11 cellular contexts compared by ENCODE assay signal in genomic region chr3:112126501-112126900, GRCh38. TPM values are rescaled to one million over a fixed set of nuclear protein-coding genes. Genes with fewer than 3 reads are reported as not detected.
A peak's percentile ranks its signal among the peaks of the same experiment; 100 is the strongest.
DNase-seq lines count a peak whose midpoint lies in the region; ATAC-seq, FAIRE-seq and TF ChIP-seq lines count a peak whose summit lies in the region.
"Had no signal": no experiment of that assay in that cellular context is flagged by ENCODE, and none has a peak within 500 bp of the region (broad histone marks: within the 10 kb centered on the region; RNA-seq: fewer than 3 reads in every experiment).

No MANE protein-coding gene starts in this region.

- H3K27ac ChIP-seq in CD8-positive, alpha-beta T cell (ENCODE audit: low read depth, low read length): peak overlapping the region; percentile 27
- H3K27ac ChIP-seq in HUES64 (ENCODE audit: low read depth, low read length): peak overlapping the region; percentile 76
- H3K27ac ChIP-seq in small intestine (ENCODE audit: low read depth in 1 of 2, low read length in 1 of 2): no peak overlapping the region

- DNase-seq in CD8-positive, alpha-beta T cell: no peak
- DNase-seq in activated naive CD8-positive, alpha-beta T cell treated with anti-CD3 and anti-CD28 coated beads, Interleukin-2, amount 50 U/mL, for 24 hours: no peak
- DNase-seq in mesothelial cell of epicardium (ENCODE audit: low spot score in 2 of 2, unreplicated experiment in 2 of 2) (no peak), cortex of kidney (lab: John Stamatoyannopoulos, UW) (no peak), OCI-M2 (lab: John Stamatoyannopoulos, UW; ENCODE audit: unreplicated experiment) (no peak), small intestine (no peak)
- DNase-seq: GDM1; stimulated activated CD4-positive, alpha-beta T cell treated with anti-CD3 and anti-CD28 coated beads, Interleukin-4, amount 100 ng/mL, for 24 hours had no signal

- POLR2A ChIA-PET in CD8-positive, alpha-beta T cell (lab: Charles Lee): no interaction called here

- WGBS in HUES64: 50% methylated on average over 2 of the region's 2 CpGs
- 35 to 60% (median 40%) methylated on average over 2 of the region's 2 CpGs for WGBS in small intestine, 3 donors

- peak overlapping the region; percentile 22; the same call in 1 of the 2 replicates for H3K9ac ChIP-seq in HUES64 (ENCODE audit: low read depth, low read length)

- H3K36me3 Mint-ChIP-seq in CD8-positive, alpha-beta T cell: peaks cover 57% of the 10 kb centered on the region
- peaks cover 7% of the 10 kb centered on the region for H3K36me3 Mint-ChIP-seq in activated naive CD8-positive, alpha-beta T cell treated with anti-CD3 and anti-CD28 coated beads, Interleukin-2, amount 50 U/mL, for 24 hours (ENCODE audit: low read depth)
- no peaks in the 10 kb centered on the region for H3K36me3 Mint-ChIP-seq in mesothelial cell of epicardium

- no peaks in the 10 kb centered on the region for H3K9me3 ChIP-seq in CD8-positive, alpha-beta T cell (ENCODE audit: low read length)
- H3K9me3 ChIP-seq in HUES64 (ENCODE audit: insufficient read depth, low read depth, low read length) (no peaks in the 10 kb centered on the region), small intestine (ENCODE audit: control insufficient read depth, low read depth) (no peaks in the 10 kb centered on the region)

- no peaks in the 10 kb centered on the region for H3K27me3 ChIP-seq in CD8-positive, alpha-beta T cell (ENCODE audit: insufficient read depth, low read length)
- H3K27me3 ChIP-seq in HUES64 (ENCODE audit: insufficient read depth, low read length) (no peaks in the 10 kb centered on the region), small intestine (ENCODE audit: control insufficient read depth in 2 of 2, insufficient read depth in 2 of 2, low read length in 2 of 2) (no peaks in the 10 kb centered on the region)

- H3K4me1 Mint-ChIP-seq in CD8-positive, alpha-beta T cell (ENCODE audit: low read depth): peaks cover 68% of the 10 kb centered on the region
- peaks cover 60% of the 10 kb centered on the region for H3K4me1 Mint-ChIP-seq in activated naive CD8-positive, alpha-beta T cell treated with anti-CD3 and anti-CD28 coated beads, Interleukin-2, amount 50 U/mL, for 24 hours
- peaks cover 54% of the 10 kb centered on the region for H3K4me1 Mint-ChIP-seq in mesothelial cell of epicardium

- no peak for FAIRE-seq in small intestine (lab: Jason Lieb, UNC)

- H3K4me1 ChIP-seq in CD8-positive, alpha-beta T cell (ENCODE audit: insufficient read depth, low read length): peaks cover 59% of the 10 kb centered on the region
- H3K4me1 ChIP-seq in HUES64 (ENCODE audit: insufficient read depth, low read length) (peaks cover 51% of the 10 kb centered on the region), small intestine (ENCODE audit: control insufficient read depth in 2 of 2, insufficient read depth in 1 of 2, low read depth in 1 of 2, low read length in 1 of 2) (no peaks in the 10 kb centered on the region)

- no peaks in the 10 kb centered on the region for H3K36me3 ChIP-seq in CD8-positive, alpha-beta T cell (ENCODE audit: insufficient read depth, low read length)
- no peaks in the 10 kb centered on the region for H3K36me3 ChIP-seq in HUES64 (ENCODE audit: insufficient read depth, low read length)
- H3K36me3 ChIP-seq in small intestine (ENCODE audit: control insufficient read depth in 2 of 2, insufficient read depth in 2 of 2, low read length in 2 of 2): peaks cover 0 to 4% of the 10 kb centered on the region in 2 donors

- H3K27me3 Mint-ChIP-seq in CD8-positive, alpha-beta T cell (ENCODE audit: low read depth): no peaks in the 10 kb centered on the region
- H3K27me3 Mint-ChIP-seq in activated naive CD8-positive, alpha-beta T cell treated with anti-CD3 and anti-CD28 coated beads, Interleukin-2, amount 50 U/mL, for 24 hours: no peaks in the 10 kb centered on the region
- H3K27me3 Mint-ChIP-seq in mesothelial cell of epicardium (ENCODE audit: low read depth): no peaks in the 10 kb centered on the region

- no peak for ATAC-seq in CD8-positive, alpha-beta T cell
- no peak for ATAC-seq in activated naive CD8-positive, alpha-beta T cell treated with anti-CD3 and anti-CD28 coated beads, Interleukin-2, amount 50 U/mL, for 24 hours
- no peak for ATAC-seq in GM19467 (IDR thresholded peaks at IDR 0.05; ENCODE audit: unreplicated experiment)

- CTCF ChIA-PET in CD8-positive, alpha-beta T cell (lab: Charles Lee): interaction anchor here (1.6 kb wide), 1 partner anchor 15 kb away, joined by 7 read pairs; no protein-coding TSS in a partner anchor

- peak overlapping the region; percentile 61 for H3K4me3 Mint-ChIP-seq in CD8-positive, alpha-beta T cell
- peak overlapping the region; percentile 61 for H3K4me3 Mint-ChIP-seq in activated naive CD8-positive, alpha-beta T cell treated with anti-CD3 and anti-CD28 coated beads, Interleukin-2, amount 50 U/mL, for 24 hours
- H3K4me3 Mint-ChIP-seq in mesothelial cell of epicardium: no peak overlapping the region

- no peak for TF ChIP-seq CTCF in CD8-positive, alpha-beta T cell (IDR thresholded peaks at IDR 0.05)
- no peak for TF ChIP-seq CTCF in mesothelial cell of epicardium (IDR thresholded peaks at IDR 0.05; ENCODE audit: unreplicated experiment)

- intact Hi-C loops in CD8-positive, alpha-beta T cell (cut with DNase I, micrococcal nuclease): no loop called here

- no peaks in the 10 kb centered on the region for H3K9me3 Mint-ChIP-seq in CD8-positive, alpha-beta T cell
- H3K9me3 Mint-ChIP-seq in activated naive CD8-positive, alpha-beta T cell treated with anti-CD3 and anti-CD28 coated beads, Interleukin-2, amount 50 U/mL, for 24 hours: no peaks in the 10 kb centered on the region
- no peaks in the 10 kb centered on the region for H3K9me3 Mint-ChIP-seq in mesothelial cell of epicardium

- peak overlapping the region; percentile 83 for H3K27ac Mint-ChIP-seq in CD8-positive, alpha-beta T cell
- H3K27ac Mint-ChIP-seq in activated naive CD8-positive, alpha-beta T cell treated with anti-CD3 and anti-CD28 coated beads, Interleukin-2, amount 50 U/mL, for 24 hours: peak overlapping the region; percentile 75
- peak overlapping the region; percentile 86 for H3K27ac Mint-ChIP-seq in mesothelial cell of epicardium

- peak overlapping the region; percentile 17 for H3K4me3 ChIP-seq in CD8-positive, alpha-beta T cell (ENCODE audit: low read depth, low read length)
- H3K4me3 ChIP-seq in HUES64 (ENCODE audit: low read length) (no peak overlapping the region), small intestine (ENCODE audit: low read depth in 1 of 2, low read length in 2 of 2) (no peak overlapping the region)

RNA-seq across cellular contexts. Expression of gene GCSAM, which starts 6.5 kb away (rescaled TPM):
- 1 to 10 TPM; 3.1 to 4.3 TPM for total RNA-seq in CD8-positive, alpha-beta T cell
- polyA plus RNA-seq in HUES64 (2013, experiment 1 of 2): not detected
- not detected for polyA plus RNA-seq in HUES64 (2013, experiment 2 of 2)
- total RNA-seq in mesothelial cell of epicardium: 0.67 to 1.2 TPM (median 0.93 TPM) in 3 replicates
- 1 to 10 TPM in 1 of 3 donors, under 1 TPM in 1, not detected in 1; 0.54 to 1.3 TPM for polyA plus RNA-seq in small intestine
- total RNA-seq: mesenteric fat pad had no signal

RNA-seq across cellular contexts. Expression of gene C3orf52, which starts 40.3 kb away (rescaled TPM):
- under 1 TPM; 0.19 to 0.78 TPM for total RNA-seq in CD8-positive, alpha-beta T cell
- 11.8 TPM for polyA plus RNA-seq in HUES64 (2013, experiment 1 of 2)
- polyA plus RNA-seq in HUES64 (2013, experiment 2 of 2): 12.3 TPM
- 4.2 to 4.7 TPM (median 4.5 TPM) in 3 replicates for total RNA-seq in mesothelial cell of epicardium
- polyA plus RNA-seq in small intestine: 1 to 10 TPM; 3.8 to 5.9 (median 4.5) TPM

Comparison
In these comparisons a context has a peak if more than half of its experiments do, and no peak if none do; other contexts are left out.
1. H3K27ac ChIP-seq: peak in CD8-positive, alpha-beta T cell (single experiment) and HUES64 (single experiment); none in small intestine (0 of 2).
2. Peak in every context shown above with its lines, with median percentiles within 50 percentile points of each other: H3K27ac Mint-ChIP-seq.